ENCODE assay signal across 19 cellular contexts in genomic region chr10:127855584-127855881, GRCh38. TPM values are rescaled to one million over a fixed set of nuclear protein-coding genes. Genes with fewer than 3 reads are reported as not detected.
A peak's percentile ranks its signal among the peaks of the same experiment; 100 is the strongest.
DNase-seq lines count a peak whose midpoint lies in the region; ATAC-seq and TF ChIP-seq lines count a peak whose summit lies in the region.
"Had no signal": no experiment of that assay in that cellular context is flagged by ENCODE, and none has a peak within 500 bp of the region (broad histone marks: within the 10 kb centered on the region; RNA-seq: fewer than 3 reads in every experiment).

No MANE protein-coding gene starts in this region.

- H3K9ac ChIP-seq in OCI-LY3 (ENCODE audit: low read length) (no peak overlapping the region), mesendoderm (ENCODE audit: low read length) (no peak overlapping the region)

- H3K9me3 Mint-ChIP-seq in stimulated activated naive B cell treated with anti-CD40 and anti-IgM and Interleukin-4, amounts not matched to agents 10 μg/mL and 1 μg/mL and 100 μg/mL, for 72 hours: peaks cover 3 to 5% of the 10 kb centered on the region in 2 donors
- H3K9me3 Mint-ChIP-seq: T-cell had no signal

- H3K23ac ChIP-seq in mesendoderm (ENCODE audit: low read length): no peak overlapping the region

- no CpG with 5 or more reads among the region's 2 CpGs for WGBS in mesendoderm (ENCODE audit: extremely low coverage, insufficient coverage, low lambda C conversion rate)

- H3K4me2 ChIP-seq in DOHH2 (ENCODE audit: low read length) (peak overlapping the region; percentile 68), OCI-LY3 (ENCODE audit: low read length) (peak overlapping the region; percentile 71; the same call in 1 of the 2 replicates), mesendoderm (ENCODE audit: low read length) (no peak overlapping the region)

- peaks cover 31% of the 10 kb centered on the region for H3K4me1 ChIP-seq in DOHH2 (ENCODE audit: control insufficient read depth, low read length)
- H3K4me1 ChIP-seq in OCI-LY3 (ENCODE audit: low read length): peaks cover 35% of the 10 kb centered on the region
- H3K4me1 ChIP-seq in mesendoderm (ENCODE audit: control insufficient read depth, low read depth, low read length): no peaks in the 10 kb centered on the region

- no peak overlapping the region for H3K18ac ChIP-seq in mesendoderm (ENCODE audit: low read length)

- in situ Hi-C loops in brain microvascular endothelial cell (cut with HindIII; ENCODE audit: low pct_ligation_motif_present, low sequenced_read_pairs): no loop called here

- H2BK120ac ChIP-seq in mesendoderm (ENCODE audit: low read depth, low read length): no peak overlapping the region

- no peak overlapping the region for H4K5ac ChIP-seq in mesendoderm (ENCODE audit: low read length)

- peak overlapping the region; percentile 25 for H3K27ac Mint-ChIP-seq in stimulated activated naive B cell treated with anti-CD40 and anti-IgM and Interleukin-4, amounts not matched to agents 10 μg/mL and 1 μg/mL and 100 μg/mL, for 72 hours
- H3K27ac Mint-ChIP-seq: T-cell had no signal

- no peak overlapping the region for H3K56ac ChIP-seq in mesendoderm (ENCODE audit: low read length)

- H3K27me3 ChIP-seq in DOHH2 (ENCODE audit: control insufficient read depth, low read length): no peaks in the 10 kb centered on the region
- no peaks in the 10 kb centered on the region for H3K27me3 ChIP-seq in OCI-LY3 (ENCODE audit: low read depth, low read length)
- H3K27me3 ChIP-seq in brain microvascular endothelial cell (replicated peaks): no peaks in the 10 kb centered on the region
- no peaks in the 10 kb centered on the region for H3K27me3 ChIP-seq in mesendoderm (ENCODE audit: insufficient read depth, low read length, poor library complexity)
- H3K27me3 ChIP-seq: Peyer's patch had no signal

- H4K20me1 ChIP-seq in DOHH2 (ENCODE audit: control insufficient read depth, insufficient read depth, low read depth, low read length) (no peaks in the 10 kb centered on the region), OCI-LY3 (ENCODE audit: insufficient read depth, low read length) (no peaks in the 10 kb centered on the region)

- H2BK15ac ChIP-seq in mesendoderm (replicated peaks; ENCODE audit: low read depth): no peak overlapping the region

- peaks cover 40 to 41% of the 10 kb centered on the region in 2 donors for H3K4me1 Mint-ChIP-seq in stimulated activated naive B cell treated with anti-CD40 and anti-IgM and Interleukin-4, amounts not matched to agents 10 μg/mL and 1 μg/mL and 100 μg/mL, for 72 hours

- H2AK5ac ChIP-seq in mesendoderm (ENCODE audit: low read length): no peak overlapping the region

- H3K9me3 ChIP-seq in DOHH2 (ENCODE audit: control insufficient read depth, insufficient read depth, low read length) (no peaks in the 10 kb centered on the region), OCI-LY3 (ENCODE audit: insufficient read depth, low read length) (no peaks in the 10 kb centered on the region)
- H3K9me3 ChIP-seq: Peyer's patch had no signal

- no peak overlapping the region for H3K27ac ChIP-seq in DOHH2 (ENCODE audit: low read depth, low read length)
- H3K27ac ChIP-seq in OCI-LY3 (ENCODE audit: low read length): no peak overlapping the region
- H3K27ac ChIP-seq in brain microvascular endothelial cell: no peak overlapping the region
- H3K27ac ChIP-seq in mesendoderm (ENCODE audit: low read depth, low read length): no peak overlapping the region

- H3K27me3 Mint-ChIP-seq in stimulated activated naive B cell treated with anti-CD40 and anti-IgM and Interleukin-4, amounts not matched to agents 10 μg/mL and 1 μg/mL and 100 μg/mL, for 72 hours: peaks cover 0 to 6% of the 10 kb centered on the region in 2 donors

- no peaks in the 10 kb centered on the region; the same call in 1 of the 2 replicates for H3F3A ChIP-seq in DOHH2 (ENCODE audit: control insufficient read depth, insufficient read depth)

- H2BK5ac ChIP-seq in mesendoderm (ENCODE audit: low read length): no peak overlapping the region

- H3K79me2 ChIP-seq in DOHH2 (ENCODE audit: control insufficient read depth, low read length) (no peaks in the 10 kb centered on the region), OCI-LY3 (ENCODE audit: low read length) (no peaks in the 10 kb centered on the region), mesendoderm (ENCODE audit: control insufficient read depth, insufficient read depth, low read length) (no peaks in the 10 kb centered on the region)

- peak overlapping the region; percentile 32; the same call in 1 of the 2 replicates for H3K4me3 ChIP-seq in DOHH2 (ENCODE audit: low read length)
- no peak overlapping the region for H3K4me3 ChIP-seq in OCI-LY3 (ENCODE audit: low read length)
- no peak overlapping the region for H3K4me3 ChIP-seq in brain microvascular endothelial cell (ENCODE audit: low read depth, low read length)
- no peak overlapping the region for H3K4me3 ChIP-seq in mesendoderm (ENCODE audit: low read length)
- H3K4me3 ChIP-seq: Peyer's patch had no signal

- TF ChIP-seq CTCF in DOHH2 (IDR thresholded peaks at IDR 0.05; ENCODE audit: low read depth, low read length, poor library complexity, severe bottlenecking): no peak
- no peak for TF ChIP-seq CTCF in OCI-LY3 (IDR thresholded peaks at IDR 0.05; ENCODE audit: low read depth, low read length)
- TF ChIP-seq CTCF in brain microvascular endothelial cell (IDR thresholded peaks at IDR 0.05; ENCODE audit: low read depth, low read length, missing control alignments): no peak

- H3K9me2 ChIP-seq in DOHH2 (replicated peaks; ENCODE audit: control insufficient read depth, low read length): no peaks in the 10 kb centered on the region

- no peak overlapping the region for H3K4me3 Mint-ChIP-seq in stimulated activated naive B cell treated with anti-CD40 and anti-IgM and Interleukin-4, amounts not matched to agents 10 μg/mL and 1 μg/mL and 100 μg/mL, for 72 hours
- H3K4me3 Mint-ChIP-seq: CD4-positive, CD25-positive, alpha-beta regulatory T cell; T-cell had no signal

- H3K4ac ChIP-seq in mesendoderm (ENCODE audit: low read depth, low read length): no peak overlapping the region

- DNase-seq in left lobe of liver (ENCODE audit: low spot score) (peak; percentile 22), brain microvascular endothelial cell (no peak), mesendoderm (no peak)
- no peak for DNase-seq in stimulated activated naive B cell treated with anti-CD40 and anti-IgM and Interleukin-4, amounts not matched to agents 10 μg/mL and 1 μg/mL and 100 μg/mL, for 72 hours
- DNase-seq: CD4-positive, CD25-positive, alpha-beta regulatory T cell; DMS79; Kasumi-1; NCI-H1417; NCI-H1694 treated with DMSO at 0.1 percent for 48 hours; NCI-H69; NK-92 treated with Interleukin-12 subunit alpha and Interleukin-12 subunit beta, amount 100 ng/mL, for 24 hours; T-cell had no signal

- no peak overlapping the region for H4K8ac ChIP-seq in mesendoderm (ENCODE audit: low read depth, low read length)

- no peaks in the 10 kb centered on the region for H3K36me3 ChIP-seq in DOHH2 (ENCODE audit: control insufficient read depth, low read length)
- no peaks in the 10 kb centered on the region for H3K36me3 ChIP-seq in OCI-LY3 (replicated peaks; ENCODE audit: low read depth, low read length)
- H3K36me3 ChIP-seq in brain microvascular endothelial cell (replicated peaks): no peaks in the 10 kb centered on the region
- H3K36me3 ChIP-seq in mesendoderm (ENCODE audit: control insufficient read depth, insufficient read depth, low read length): no peaks in the 10 kb centered on the region
- H3K36me3 ChIP-seq: Peyer's patch had no signal

- no peaks in the 10 kb centered on the region for H3K79me1 ChIP-seq in mesendoderm (ENCODE audit: low read length)

- no peak overlapping the region for H2AFZ ChIP-seq in OCI-LY3 (ENCODE audit: low read depth, low read length)

- H3K36me3 Mint-ChIP-seq in stimulated activated naive B cell treated with anti-CD40 and anti-IgM and Interleukin-4, amounts not matched to agents 10 μg/mL and 1 μg/mL and 100 μg/mL, for 72 hours: no peaks in the 10 kb centered on the region
- H3K36me3 Mint-ChIP-seq: CD4-positive, CD25-positive, alpha-beta regulatory T cell; T-cell had no signal

- ATAC-seq in left lobe of liver (no peak), GM19351 (IDR thresholded peaks at IDR 0.05; ENCODE audit: unreplicated experiment) (no peak)
- ATAC-seq in stimulated activated naive B cell treated with anti-CD40 and anti-IgM and Interleukin-4, amounts not matched to agents 10 μg/mL and 1 μg/mL and 100 μg/mL, for 72 hours (replicated peaks): no peak
- ATAC-seq: SK-N-SH treated with all-trans-retinoic acid at 6 μM for 48 hours, T-cell had no signal

RNA-seq across cellular contexts. Expression of gene CLRN3, which starts 37.2 kb away (rescaled TPM):
- total RNA-seq in left lobe of liver: 25.1 TPM
- polyA plus RNA-seq in mesendoderm (2013, experiment 1 of 2): not detected
- polyA plus RNA-seq in mesendoderm (2013, experiment 2 of 2): not detected
- total RNA-seq: CD4-positive, CD25-positive, alpha-beta regulatory T cell; MCF 10A; NCI-H460; T-cell had no signal
- polyA plus RNA-seq: CD4-positive, CD25-positive, alpha-beta regulatory T cell had no signal

RNA-seq across cellular contexts. Expression of gene PTPRE, which starts 51.4 kb away (rescaled TPM):
- total RNA-seq in left lobe of liver: 1.6 TPM
- polyA plus RNA-seq in mesendoderm (2013, experiment 1 of 2): 0.59 TPM
- polyA plus RNA-seq in mesendoderm (2013, experiment 2 of 2): 0.70 TPM
